8 cellular contexts compared by ENCODE assay signal in genomic region chr10:6014241-6014761, GRCh38. TPM values are rescaled to one million over a fixed set of nuclear protein-coding genes. Genes with fewer than 3 reads are reported as not detected.
A peak's percentile ranks its signal among the peaks of the same experiment; 100 is the strongest.
DNase-seq lines count a peak whose midpoint lies in the region; ATAC-seq, FAIRE-seq and TF ChIP-seq lines count a peak whose summit lies in the region.

No MANE protein-coding gene starts in this region.

- CTCF ChIA-PET in MCF 10A (lab: Yijun Ruan, JAX), result interaction anchor here (0.5 to 2.8 kb wide), 21 partner anchors 12 to 388 kb away, joined by 3 to 20 read pairs (median 5); no protein-coding TSS in a partner anchor

- H3K27ac Mint-ChIP-seq in MCF 10A (ENCODE audit: low read depth, unreplicated experiment), result no peak overlapping the region

- peaks cover 11% of the 10 kb centered on the region for H3K27me3 Mint-ChIP-seq in MCF 10A (ENCODE audit: insufficient read depth, unreplicated experiment)

- peak; percentile 59 for DNase-seq in stimulated activated CD4-positive, alpha-beta T cell treated with anti-CD3 and anti-CD28 coated beads, Interleukin-15, amount 100 ng/mL, for 24 hours
- no peak for DNase-seq in stimulated activated CD4-positive, alpha-beta T cell treated with anti-CD3 and anti-CD28 coated beads, Interleukin-12 subunit alpha, Interleukin-12 subunit beta, amount 100 ng/mL, for 4 hours
- DNase-seq in HuH-7 (ENCODE audit: low spot score) (peak; percentile 58), T follicular helper cell (ENCODE audit: low read depth) (peak; percentile 61), MCF 10A (ENCODE audit: unreplicated experiment) (peak; percentile 64)
- peak; percentile 24 to 37 for DNase-seq in stimulated activated CD8-positive, alpha-beta memory T cell treated with anti-CD3 and anti-CD28 coated beads, Interleukin-4, amount 100 ng/mL, for 4 hours (ENCODE audit: low read depth in 2 of 2, low spot score in 1 of 2)

- intact Hi-C loops in MCF 10A (cut with micrococcal nuclease), result loop anchor here (1.0 to 5.0 kb wide), 2 partner anchors 73 to 392 kb away; partner anchors contain the start of gene RBM17

- TF ChIP-seq CTCF in MCF 10A (IDR thresholded peaks at IDR 0.05; ENCODE audit: unreplicated experiment), result peak; percentile 58

- no peaks in the 10 kb centered on the region for H3K4me1 Mint-ChIP-seq in MCF 10A (ENCODE audit: insufficient read depth, unreplicated experiment)

- POLR2A ChIA-PET in MCF 10A (lab: Yijun Ruan, JAX), result interaction anchor here (0.5 to 1.3 kb wide), 4 partner anchors 24 to 73 kb away, joined by 3 to 4 read pairs (median 3); no protein-coding TSS in a partner anchor

- peak; percentile 66 for FAIRE-seq in islet of Langerhans (lab: Jason Lieb, UNC)

- no peaks in the 10 kb centered on the region for H3K36me3 Mint-ChIP-seq in MCF 10A (ENCODE audit: insufficient read depth, unreplicated experiment)

- peaks cover 8% of the 10 kb centered on the region for H3K9me3 Mint-ChIP-seq in MCF 10A (ENCODE audit: unreplicated experiment)

- ATAC-seq in GM18907 (IDR thresholded peaks at IDR 0.05; ENCODE audit: unreplicated experiment), result no peak

- H3K4me3 Mint-ChIP-seq in MCF 10A (ENCODE audit: unreplicated experiment), result no peak overlapping the region

- no TSS peak for BruUV-seq in MCF 10A (replicated peaks; lab: Mats Ljungman, UMichigan)

RNA-seq across cellular contexts. Expression of gene IL15RA, which starts 37.0 kb away (rescaled TPM):
- total RNA-seq in MCF 10A (2022), result 6.0 and 7.9 TPM in 2 replicates

RNA-seq across cellular contexts. Expression of gene IL2RA, which starts 47.9 kb away (rescaled TPM):
- total RNA-seq in MCF 10A (2022), result not detected in 2 replicates
